In genomic region chr10:18238875-18239485, GRCh38 we compare ENCODE assay signal across 1 cellular context.
TF ChIP-seq lines count a peak whose summit lies in the region.

No MANE protein-coding gene starts in this region.

TF ChIP-seq in GM23338, 12 proteins besides CTCF, POLR2A, EP300 and RAD21 (continued from another document):
- no peak for TF ChIP-seq ZNF462 (CRISPR knock-in tag; IDR thresholded peaks at IDR 0.05)
- TF ChIP-seq NANOG (IDR thresholded peaks at IDR 0.05; ENCODE audit: borderline replicate concordance): no peak
- no peak for TF ChIP-seq EZH2 (IDR thresholded peaks at IDR 0.05; ENCODE audit: low read depth, unreplicated experiment)
- no peak for TF ChIP-seq JUNB (IDR thresholded peaks at IDR 0.05; ENCODE audit: unreplicated experiment)
- TF ChIP-seq EZH2phosphoT487 (IDR thresholded peaks at IDR 0.05; ENCODE audit: unreplicated experiment): no peak
